2 cellular contexts compared by ENCODE assay signal in the genomic region with DNA sequence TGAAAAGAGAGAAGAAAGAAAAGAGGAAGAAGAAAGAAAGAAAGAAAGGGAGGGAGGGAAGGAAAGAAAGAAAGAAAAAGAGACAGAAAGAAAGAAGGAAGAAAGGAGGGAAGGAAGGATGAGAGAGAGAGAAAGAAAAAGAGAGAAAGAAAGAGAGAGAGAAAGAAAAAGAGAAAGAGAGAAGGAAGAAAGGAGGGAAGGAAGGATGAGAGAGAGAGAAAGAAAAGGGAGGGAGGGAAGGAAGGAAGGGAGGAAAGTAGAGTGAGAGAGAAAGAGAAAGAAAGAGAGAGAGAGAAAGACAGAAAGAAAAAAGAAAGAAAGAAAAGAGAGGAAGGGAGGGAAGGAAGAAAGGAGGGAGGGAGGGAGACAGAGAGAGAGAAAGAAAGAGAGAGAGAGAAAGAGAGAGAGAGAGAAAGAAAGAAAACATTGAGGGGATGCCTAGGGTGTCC.
TF ChIP-seq lines count a peak whose summit lies in the region.

No MANE protein-coding gene starts in this region.

TF ChIP-seq in SK-N-SH, 30 proteins besides CTCF, POLR2A, EP300 and RAD21:
- no peak for TF ChIP-seq TCF12 (IDR thresholded peaks at IDR 0.05)
- no peak for TF ChIP-seq POLR2AphosphoS5 (IDR thresholded peaks at IDR 0.05; ENCODE audit: low read depth, low read length)
- TF ChIP-seq NRF1 (IDR thresholded peaks at IDR 0.05; ENCODE audit: low read depth, low read length) = no peak

TF ChIP-seq in SK-N-SH treated with all-trans-retinoic acid at 6 μM for 48 hours, 23 proteins besides CTCF, POLR2A, EP300 and RAD21:
- no peak for TF ChIP-seq ZNF8 (CRISPR knock-in tag; IDR thresholded peaks at IDR 0.05)
- TF ChIP-seq TOX (CRISPR knock-in tag; IDR thresholded peaks at IDR 0.05; ENCODE audit: borderline replicate concordance) = no peak
- TF ChIP-seq, protein P1, sequence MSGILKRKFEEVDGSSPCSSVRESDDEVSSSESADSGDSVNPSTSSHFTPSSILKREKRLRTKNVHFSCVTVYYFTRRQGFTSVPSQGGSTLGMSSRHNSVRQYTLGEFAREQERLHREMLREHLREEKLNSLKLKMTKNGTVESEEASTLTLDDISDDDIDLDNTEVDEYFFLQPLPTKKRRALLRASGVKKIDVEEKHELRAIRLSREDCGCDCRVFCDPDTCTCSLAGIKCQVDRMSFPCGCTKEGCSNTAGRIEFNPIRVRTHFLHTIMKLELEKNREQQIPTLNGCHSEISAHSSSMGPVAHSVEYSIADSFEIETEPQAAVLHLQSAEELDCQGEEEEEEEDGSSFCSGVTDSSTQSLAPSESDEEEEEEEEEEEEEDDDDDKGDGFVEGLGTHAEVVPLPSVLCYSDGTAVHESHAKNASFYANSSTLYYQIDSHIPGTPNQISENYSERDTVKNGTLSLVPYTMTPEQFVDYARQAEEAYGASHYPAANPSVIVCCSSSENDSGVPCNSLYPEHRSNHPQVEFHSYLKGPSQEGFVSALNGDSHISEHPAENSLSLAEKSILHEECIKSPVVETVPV (CRISPR knock-in tag; IDR thresholded peaks at IDR 0.05) = no peak
- no peak for TF ChIP-seq ZNF565 (CRISPR knock-in tag; conservative IDR thresholded peaks at IDR 0.05; ENCODE audit: low read depth)
- TF ChIP-seq ZNF70 (CRISPR knock-in tag; IDR thresholded peaks at IDR 0.05) = no peak
- TF ChIP-seq, protein P2, sequence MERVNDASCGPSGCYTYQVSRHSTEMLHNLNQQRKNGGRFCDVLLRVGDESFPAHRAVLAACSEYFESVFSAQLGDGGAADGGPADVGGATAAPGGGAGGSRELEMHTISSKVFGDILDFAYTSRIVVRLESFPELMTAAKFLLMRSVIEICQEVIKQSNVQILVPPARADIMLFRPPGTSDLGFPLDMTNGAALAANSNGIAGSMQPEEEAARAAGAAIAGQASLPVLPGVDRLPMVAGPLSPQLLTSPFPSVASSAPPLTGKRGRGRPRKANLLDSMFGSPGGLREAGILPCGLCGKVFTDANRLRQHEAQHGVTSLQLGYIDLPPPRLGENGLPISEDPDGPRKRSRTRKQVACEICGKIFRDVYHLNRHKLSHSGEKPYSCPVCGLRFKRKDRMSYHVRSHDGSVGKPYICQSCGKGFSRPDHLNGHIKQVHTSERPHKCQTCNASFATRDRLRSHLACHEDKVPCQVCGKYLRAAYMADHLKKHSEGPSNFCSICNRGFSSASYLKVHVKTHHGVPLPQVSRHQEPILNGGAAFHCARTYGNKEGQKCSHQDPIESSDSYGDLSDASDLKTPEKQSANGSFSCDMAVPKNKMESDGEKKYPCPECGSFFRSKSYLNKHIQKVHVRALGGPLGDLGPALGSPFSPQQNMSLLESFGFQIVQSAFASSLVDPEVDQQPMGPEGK (CRISPR knock-in tag; IDR thresholded peaks at IDR 0.05; ENCODE audit: borderline replicate concordance) = no peak
- no peak for TF ChIP-seq CSDC2 (CRISPR knock-in tag; IDR thresholded peaks at IDR 0.05)
- no peak for TF ChIP-seq ZFP3 (CRISPR knock-in tag; IDR thresholded peaks at IDR 0.05)
- TF ChIP-seq TCF4 (CRISPR knock-in tag; IDR thresholded peaks at IDR 0.05; ENCODE audit: borderline replicate concordance) = no peak
- TF ChIP-seq GLIS3 (CRISPR knock-in tag; IDR thresholded peaks at IDR 0.05) = no peak
- no peak for TF ChIP-seq ZFP30 (CRISPR knock-in tag; IDR thresholded peaks at IDR 0.05)
